28 cellular contexts compared by ENCODE assay signal in the genomic region with DNA sequence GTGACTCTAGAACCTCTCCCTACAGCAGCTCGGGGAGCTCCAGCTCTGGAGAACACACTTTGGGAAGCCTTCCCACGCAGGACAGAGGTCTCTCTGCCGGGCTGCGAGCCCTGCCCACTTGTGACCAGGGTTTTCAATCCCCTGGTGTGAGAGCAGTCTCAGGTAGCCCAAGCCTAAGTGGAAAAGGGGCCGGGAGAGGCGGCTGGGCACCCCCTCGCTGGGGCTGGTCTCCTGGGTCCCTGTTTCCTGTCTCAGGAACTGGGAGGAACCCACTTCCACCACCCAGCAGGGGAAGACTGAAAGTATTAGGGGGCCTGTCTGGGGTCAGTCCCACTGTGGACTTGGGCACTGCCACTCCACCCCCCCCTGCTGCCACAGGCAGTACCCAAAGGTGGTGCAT.
"Had no signal": no experiment of that assay in that cellular context is flagged by ENCODE, and none has a peak within 500 bp of the region (broad histone marks: within the 10 kb centered on the region; RNA-seq: fewer than 3 reads in every experiment).

No MANE protein-coding gene starts in this region.

- H3K4me2 ChIP-seq: neural progenitor cell had no signal

- H3K9me3 ChIP-seq: left lung, lower lobe of right lung, neutrophil, ovary, prostate gland, suprapubic skin, thoracic aorta, tibial artery, upper lobe of right lung, uterus had no signal

- H3K4me1 ChIP-seq: left lung, neural progenitor cell, prostate gland, suprapubic skin, tibial artery had no signal

- DNase-seq: hippocampal formation; kidney; left colon; left lung; lower lobe of right lung; mammary epithelial cell; mesendoderm; naive B cell; natural killer cell; nephron progenitor cell; occipital lobe; ovary; retina; right cardiac atrium; stimulated activated CD4-positive, alpha-beta T cell treated with anti-CD3 and anti-CD28 coated beads, Interleukin-4, amount 100 ng/mL, for 24 hours; stimulated activated naive CD4-positive, alpha-beta T cell; tibial artery; trophoblast cell; upper lobe of right lung; uterus had no signal

- H3K36me3 ChIP-seq: left lung, lower lobe of right lung, neural progenitor cell, ovary, prostate gland, suprapubic skin, thoracic aorta, tibial artery, upper lobe of right lung, uterus had no signal

- ATAC-seq: left colon; left lung; lower lobe of right lung; natural killer cell; right cardiac atrium; sciatic nerve; stimulated activated effector memory CD8-positive, alpha-beta T cell treated with anti-CD3 and anti-CD28 coated beads, Interleukin-12 subunit alpha, Interleukin-12 subunit beta, amount 100 ng/mL, for 72 hours; upper lobe of right lung had no signal

- H2AFZ ChIP-seq: neural progenitor cell had no signal

- H3K27me3 ChIP-seq: left lung, neural progenitor cell, neutrophil, ovary, suprapubic skin, tibial artery, upper lobe of right lung, uterus had no signal

- H3K9ac ChIP-seq: neural progenitor cell had no signal

- H3K27ac ChIP-seq: left lung, lower lobe of right lung, neural progenitor cell, neutrophil, ovary, prostate gland, skin epidermis, suprapubic skin, thoracic aorta, tibial artery, upper lobe of right lung, uterus had no signal

- H3K4me3 ChIP-seq: left lung, lower lobe of right lung, neural progenitor cell, ovary, prostate gland, skin epidermis, suprapubic skin, thoracic aorta, tibial artery, upper lobe of right lung, uterus had no signal
